Comparison of ENCODE assay signal across 7 cellular contexts in genomic region chr6:30325873-30326445, GRCh38. TPM values are rescaled to one million over a fixed set of nuclear protein-coding genes. Genes with fewer than 3 reads are reported as not detected.
DNase-seq lines count a peak whose midpoint lies in the region; ATAC-seq and TF ChIP-seq lines count a peak whose summit lies in the region.

No MANE protein-coding gene starts in this region.

- peak overlapping the region; percentile 92 to 97 for H3K27ac Mint-ChIP-seq in natural killer cell treated with Interleukin-12 subunit alpha and Interleukin-12 subunit beta and Interleukin-15 and Interleukin-18, amount 100 ng/mL, for 72 hours

- H3K9me3 Mint-ChIP-seq in natural killer cell treated with Interleukin-12 subunit alpha and Interleukin-12 subunit beta and Interleukin-15 and Interleukin-18, amount 100 ng/mL, for 72 hours, result no peaks in the 10 kb centered on the region

- 0 to 1% (median 0%) methylated on average over 16 to 25 of the region's 25 CpGs for WGBS in stomach, 5 donors

- no peak for TF ChIP-seq POLR2A in stomach (IDR thresholded peaks at IDR 0.05)

- TF ChIP-seq CTCF in epithelial cell of esophagus (IDR thresholded peaks at IDR 0.05; ENCODE audit: insufficient read depth, low read depth, low read length, missing control alignments) (no peak), stomach (IDR thresholded peaks at IDR 0.05) (no peak)

- H3K9me3 ChIP-seq in stomach, result no peaks in the 10 kb centered on the region

- peak; percentile 87 for DNase-seq in NCI-H2227 treated with DMSO at 0.1 percent for 48 hours (lab: John Stamatoyannopoulos, UW)
- peak; percentile 51 to 61 for DNase-seq in activated CD4-positive, alpha-beta T cell treated with anti-CD3 and anti-CD28 coated beads, Interleukin-2, amount 50 U/mL, for 24 hours (ENCODE audit: low read depth in 1 of 2, low spot score in 1 of 2)
- DNase-seq in epithelial cell of esophagus (ENCODE audit: low read depth), result peak; percentile 87
- DNase-seq in natural killer cell treated with Interleukin-12 subunit alpha and Interleukin-12 subunit beta and Interleukin-15 and Interleukin-18, amount 100 ng/mL, for 72 hours (ENCODE audit: low spot score), result peak; percentile 92
- no peak for DNase-seq in stomach

- H3K27ac ChIP-seq in stomach, result peak overlapping the region; percentile 94 to 99 (median 96)

- no peaks in the 10 kb centered on the region for H3K27me3 ChIP-seq in stomach

- peaks cover 29 to 63% (median 46%) of the 10 kb centered on the region in 4 donors for H3K4me1 ChIP-seq in stomach

- peak overlapping the region; percentile 86 for H3K4me3 ChIP-seq in epithelial cell of esophagus (ENCODE audit: low read length)
- peak overlapping the region; percentile 56 to 88 (median 72) for H3K4me3 ChIP-seq in stomach

- no peaks in the 10 kb centered on the region for H3K27me3 Mint-ChIP-seq in natural killer cell treated with Interleukin-12 subunit alpha and Interleukin-12 subunit beta and Interleukin-15 and Interleukin-18, amount 100 ng/mL, for 72 hours

- peaks cover 18% of the 10 kb centered on the region for H3K36me3 Mint-ChIP-seq in natural killer cell treated with Interleukin-12 subunit alpha and Interleukin-12 subunit beta and Interleukin-15 and Interleukin-18, amount 100 ng/mL, for 72 hours

- H3K36me3 ChIP-seq in stomach, result peaks cover 0 to 20% (median 19%) of the 10 kb centered on the region in 4 donors

- peak; percentile 36 for ATAC-seq in GM18867 (IDR thresholded peaks at IDR 0.05; ENCODE audit: unreplicated experiment)
- ATAC-seq in HG03025 (IDR thresholded peaks at IDR 0.05; ENCODE audit: low FRiP score, unreplicated experiment), result peak; percentile 46
- ATAC-seq in natural killer cell treated with Interleukin-12 subunit alpha and Interleukin-12 subunit beta and Interleukin-15 and Interleukin-18, amount 100 ng/mL, for 72 hours, result peak; percentile 76 to 87

- peak overlapping the region; percentile 92 for H3K4me3 Mint-ChIP-seq in natural killer cell treated with Interleukin-12 subunit alpha and Interleukin-12 subunit beta and Interleukin-15 and Interleukin-18, amount 100 ng/mL, for 72 hours

- no peak for TF ChIP-seq EP300 in stomach (IDR thresholded peaks at IDR 0.05)

- peaks cover 40 to 43% of the 10 kb centered on the region in 2 donors for H3K4me1 Mint-ChIP-seq in natural killer cell treated with Interleukin-12 subunit alpha and Interleukin-12 subunit beta and Interleukin-15 and Interleukin-18, amount 100 ng/mL, for 72 hours (ENCODE audit: low read depth in 2 of 2)

- intact Hi-C loops in stomach (cut with DNase I; ENCODE audit: low total_unique reads), result no loop called here

RNA-seq across cellular contexts. Expression of gene TRIM39, which starts 0.8 kb away (rescaled TPM):
- 10 to 100 TPM; 16.6 to 21.4 TPM for total RNA-seq in natural killer cell treated with Interleukin-12 subunit alpha and Interleukin-12 subunit beta and Interleukin-15 and Interleukin-18, amount 100 ng/mL, for 72 hours
- total RNA-seq in stomach, result 10 to 100 TPM in 3 of 5 donors, 1 to 10 TPM in 2; 8.6 to 28.1 (median 17.5) TPM
- 10 to 100 TPM in 1 of 3 donors, 1 to 10 TPM in 2; 6.5 to 11.2 (median 8.4) TPM for polyA plus RNA-seq in stomach

RNA-seq across cellular contexts. Expression of gene RPP21, which starts 19.0 kb away (rescaled TPM):
- total RNA-seq in natural killer cell treated with Interleukin-12 subunit alpha and Interleukin-12 subunit beta and Interleukin-15 and Interleukin-18, amount 100 ng/mL, for 72 hours, result 10 to 100 TPM; 23.2 to 37.8 TPM
- 100 to 1,000 TPM in 2 of 5 donors, 10 to 100 TPM in 1, 1 to 10 TPM in 1, not detected in 1; 4.5 to 157 (median 60.3) TPM for total RNA-seq in stomach
- 100 to 1,000 TPM; 119 to 167 (median 145) TPM for polyA plus RNA-seq in stomach
